ENCODE assay signal across 8 cellular contexts in genomic region chr16:1961651-1962067, GRCh38. TPM values are rescaled to one million over a fixed set of nuclear protein-coding genes. Genes with fewer than 3 reads are reported as not detected.
A peak's percentile ranks its signal among the peaks of the same experiment; 100 is the strongest.
DNase-seq lines count a peak whose midpoint lies in the region; ATAC-seq and TF ChIP-seq lines count a peak whose summit lies in the region.
"Had no signal": no experiment of that assay in that cellular context is flagged by ENCODE, and none has a peak within 500 bp of the region (broad histone marks: within the 10 kb centered on the region; RNA-seq: fewer than 3 reads in every experiment).

No MANE protein-coding gene starts in this region.

- peaks cover 46% of the 10 kb centered on the region for H3K79me2 ChIP-seq in GM23338 (replicated peaks; ENCODE audit: insufficient read depth)

- peaks cover 27% of the 10 kb centered on the region for H4K20me1 ChIP-seq in GM23338 (replicated peaks; ENCODE audit: insufficient read depth)

- peak overlapping the region; percentile 55 for H3K4me2 ChIP-seq in GM23338

- no peaks in the 10 kb centered on the region for H3K9me2 ChIP-seq in GM23338 (ENCODE audit: insufficient read depth)

- TF ChIP-seq CTCF in GM23338 (conservative IDR thresholded peaks at IDR 0.05; ENCODE audit: low read depth in 2 of 2) (no peak), RWPE1 (conservative IDR thresholded peaks at IDR 0.05; ENCODE audit: low read depth) (no peak)

- no peaks in the 10 kb centered on the region for H3K27me3 ChIP-seq in CD8-positive, alpha-beta memory T cell (ENCODE audit: insufficient read depth, low read length, poor library complexity, severe bottlenecking)
- H3K27me3 ChIP-seq in GM23338 (ENCODE audit: insufficient read depth): no peaks in the 10 kb centered on the region

- H3K27me3 Mint-ChIP-seq in CD8-positive, alpha-beta memory T cell: peaks cover 0 to 1% of the 10 kb centered on the region in 2 donors
- peaks cover 55% of the 10 kb centered on the region for H3K27me3 Mint-ChIP-seq in GM23338 (ENCODE audit: insufficient read depth, low read depth, poor library complexity)

- H3K4me1 Mint-ChIP-seq in CD8-positive, alpha-beta memory T cell: peaks cover 45 to 57% (median 50%) of the 10 kb centered on the region in 3 donors
- peaks cover 33% of the 10 kb centered on the region for H3K4me1 Mint-ChIP-seq in GM23338

- no peak overlapping the region for H3K27ac ChIP-seq in CD8-positive, alpha-beta memory T cell (ENCODE audit: low read depth, low read length)
- H3K27ac ChIP-seq in GM23338 (ENCODE audit: low read depth) (peak overlapping the region; percentile 93; the same call in 1 of the 2 replicates), RWPE1 (peak overlapping the region; percentile 94), epithelial cell of prostate (peak overlapping the region; percentile 56)

- ATAC-seq in GM23338 (no peak), esophagus mucosa (no peak)

- POLR2A ChIA-PET in CD8-positive, alpha-beta memory T cell (lab: Charles Lee): interaction anchor here (1.7 to 2.7 kb wide), 3 partner anchors 10 to 193 kb away, joined by 6 to 17 read pairs (median 8); partner anchors contain the start of genes MSRB1, TBL3 and TRAF7
- POLR2A ChIA-PET in RWPE1 (lab: Yijun Ruan, JAX; ENCODE audit: low non-redundant PET): no interaction called here

- H3K27ac Mint-ChIP-seq in CD8-positive, alpha-beta memory T cell: peak overlapping the region in 7 of 8 donors; percentile 62 to 98 (median 87)
- peak overlapping the region; percentile 80 for H3K27ac Mint-ChIP-seq in GM23338

- peak overlapping the region; percentile 33 to 94 (median 78) for H3K4me3 Mint-ChIP-seq in CD8-positive, alpha-beta memory T cell
- H3K4me3 Mint-ChIP-seq in GM23338: peak overlapping the region; percentile 91

- H3K4me1 ChIP-seq in CD8-positive, alpha-beta memory T cell (ENCODE audit: insufficient read depth, low read length): peaks cover 56% of the 10 kb centered on the region
- peaks cover 38% of the 10 kb centered on the region; the same call in 1 of the 2 replicates for H3K4me1 ChIP-seq in GM23338 (ENCODE audit: insufficient read depth)

- peaks cover 49% of the 10 kb centered on the region for H3F3A ChIP-seq in GM23338 (replicated peaks; ENCODE audit: low read depth)

- no peak overlapping the region for H3K4me3 ChIP-seq in CD8-positive, alpha-beta memory T cell (ENCODE audit: low read length)
- peak overlapping the region; percentile 36; the same call in 1 of the 2 replicates for H3K4me3 ChIP-seq in GM23338

- no peak for DNase-seq in CD8-positive, alpha-beta memory T cell
- DNase-seq in GM23338 (ENCODE audit: low spot score) (no peak), RWPE1 (ENCODE audit: low spot score) (no peak), epithelial cell of prostate (ENCODE audit: low read depth, low spot score) (no peak), NCI-H187 (lab: John Stamatoyannopoulos, UW) (no peak), cerebellar nuclear complex (lab: John Stamatoyannopoulos, UW) (no peak)

- H2AFZ ChIP-seq in GM23338: no peak overlapping the region

- H3K36me3 ChIP-seq in CD8-positive, alpha-beta memory T cell (ENCODE audit: insufficient read depth, low read length): peaks cover 24% of the 10 kb centered on the region
- peaks cover 25% of the 10 kb centered on the region for H3K36me3 ChIP-seq in GM23338 (ENCODE audit: insufficient read depth)

- H3K9me3 ChIP-seq in CD8-positive, alpha-beta memory T cell (ENCODE audit: low read length): no peaks in the 10 kb centered on the region

- no peaks in the 10 kb centered on the region for H3K9me3 Mint-ChIP-seq in CD8-positive, alpha-beta memory T cell
- H3K9me3 Mint-ChIP-seq in GM23338: peaks cover 8% of the 10 kb centered on the region; the same call in 2 of the 3 replicates

- CTCF ChIA-PET in CD8-positive, alpha-beta memory T cell (lab: Charles Lee): interaction anchor here (1.2 kb wide), 1 partner anchor 179 kb away, joined by 4 read pairs; no protein-coding TSS in a partner anchor
- CTCF ChIA-PET in RWPE1 (lab: Yijun Ruan, JAX): no interaction called here

- H3K36me3 Mint-ChIP-seq in CD8-positive, alpha-beta memory T cell: peaks cover 0 to 50% (median 8%) of the 10 kb centered on the region in 3 donors
- peaks cover 44% of the 10 kb centered on the region for H3K36me3 Mint-ChIP-seq in GM23338 (ENCODE audit: low read depth)

TF ChIP-seq in GM23338, 12 proteins besides CTCF, POLR2A, EP300 and RAD21:
- TF ChIP-seq STAT1 (IDR thresholded peaks at IDR 0.05; ENCODE audit: unreplicated experiment) (no peak), NANOG (IDR thresholded peaks at IDR 0.05; ENCODE audit: borderline replicate concordance) (no peak), POLR2AphosphoS5 (IDR thresholded peaks at IDR 0.05; ENCODE audit: low read depth) (no peak)

RNA-seq across cellular contexts. Expression of gene NDUFB10, which starts 2.3 kb away (rescaled TPM):
- 100 to 1,000 TPM; 150 to 152 TPM for total RNA-seq in CD8-positive, alpha-beta memory T cell
- 236 TPM for polyA plus RNA-seq in CD8-positive, alpha-beta memory T cell
- total RNA-seq in GM23338 (2014; rRNA removed; shearing (Covaris generic)): 244 and 280 TPM in 2 replicates
- 495 and 527 TPM in 2 replicates for polyA plus RNA-seq in GM23338 (2016; fragmentation: Nextera tagmentation; extraction: Ambion mirVana)
- 115 TPM for total RNA-seq in esophagus mucosa

RNA-seq across cellular contexts. Expression of gene RPS2, which starts 3.0 kb away (rescaled TPM):
- total RNA-seq in CD8-positive, alpha-beta memory T cell: 1,000 to 10,000 TPM; 5,023 to 5,213 TPM
- 5,049 TPM for polyA plus RNA-seq in CD8-positive, alpha-beta memory T cell
- total RNA-seq in GM23338 (2014; rRNA removed; shearing (Covaris generic)): 3,232 and 3,786 TPM in 2 replicates
- 3,992 and 4,335 TPM in 2 replicates for polyA plus RNA-seq in GM23338 (2016; fragmentation: Nextera tagmentation; extraction: Ambion mirVana)
- total RNA-seq in esophagus mucosa: 3,204 TPM

RNA-seq across cellular contexts. Expression of gene RNF151, which starts 5.0 kb away (rescaled TPM):
- not detected for total RNA-seq in CD8-positive, alpha-beta memory T cell
- not detected for polyA plus RNA-seq in CD8-positive, alpha-beta memory T cell
- total RNA-seq in GM23338 (2014; rRNA removed; shearing (Covaris generic)): not detected in 2 replicates
- not detected in 2 replicates for polyA plus RNA-seq in GM23338 (2016; fragmentation: Nextera tagmentation; extraction: Ambion mirVana)
- total RNA-seq in esophagus mucosa: not detected
- total RNA-seq: NCI-H460 had no signal

RNA-seq across cellular contexts. Expression of gene RPL3L, which starts 7.2 kb away (rescaled TPM):
- total RNA-seq in CD8-positive, alpha-beta memory T cell: under 1 TPM; 0.37 to 0.62 TPM
- not detected for polyA plus RNA-seq in CD8-positive, alpha-beta memory T cell
- total RNA-seq in GM23338 (2014; rRNA removed; shearing (Covaris generic)): 0.31 and 0.59 TPM in 2 replicates
- polyA plus RNA-seq in GM23338 (2016; fragmentation: Nextera tagmentation; extraction: Ambion mirVana): 0.68 and 1.1 TPM in 2 replicates
- 0.12 TPM for total RNA-seq in esophagus mucosa
- total RNA-seq: NCI-H460 had no signal

RNA-seq across cellular contexts. Expression of gene TBL3, which starts 10.2 kb away (rescaled TPM):
- total RNA-seq in CD8-positive, alpha-beta memory T cell: 10 to 100 TPM; 74.6 to 78.0 TPM
- 62.9 TPM for polyA plus RNA-seq in CD8-positive, alpha-beta memory T cell
- 122 and 157 TPM in 2 replicates for total RNA-seq in GM23338 (2014; rRNA removed; shearing (Covaris generic))
- polyA plus RNA-seq in GM23338 (2016; fragmentation: Nextera tagmentation; extraction: Ambion mirVana): 67.0 and 68.8 TPM in 2 replicates
- 31.5 TPM for total RNA-seq in esophagus mucosa
